8 cellular contexts compared by ENCODE assay signal in genomic region chr12:43835264-43835655, GRCh38. TPM values are rescaled to one million over a fixed set of nuclear protein-coding genes. Genes with fewer than 3 reads are reported as not detected.
DNase-seq lines count a peak whose midpoint lies in the region; ATAC-seq and TF ChIP-seq lines count a peak whose summit lies in the region.

No MANE protein-coding gene starts in this region.

- in situ Hi-C loops in brain microvascular endothelial cell (cut with HindIII; ENCODE audit: low pct_ligation_motif_present, low sequenced_read_pairs), result no loop called here

- peak; percentile 22 for DNase-seq in Ammon's horn (ENCODE audit: low spot score)
- DNase-seq in brain microvascular endothelial cell, result no peak
- DNase-seq in lower lobe of right lung, result no peak
- DNase-seq in upper lobe of right lung, result no peak
- no peak for DNase-seq in NCI-H2171 treated with DMSO at 0.1 percent for 48 hours (lab: John Stamatoyannopoulos, UW)
- no peak for DNase-seq in DMS 273 (lab: John Stamatoyannopoulos, UW; ENCODE audit: unreplicated experiment)

- H3K36me3 ChIP-seq in HUES6 (ENCODE audit: control insufficient read depth, insufficient read depth, low read length) (no peaks in the 10 kb centered on the region), brain microvascular endothelial cell (replicated peaks) (no peaks in the 10 kb centered on the region), lower lobe of right lung (no peaks in the 10 kb centered on the region), upper lobe of right lung (no peaks in the 10 kb centered on the region)

- H3K9me3 ChIP-seq in HUES6 (ENCODE audit: control insufficient read depth, insufficient read depth, low read depth, low read length), result no peaks in the 10 kb centered on the region
- H3K9me3 ChIP-seq in lower lobe of right lung, result no peaks in the 10 kb centered on the region
- H3K9me3 ChIP-seq in upper lobe of right lung, result no peaks in the 10 kb centered on the region

- H3K4me1 ChIP-seq in HUES6 (ENCODE audit: control insufficient read depth, insufficient read depth, low read length) (0 out of 2 replicates have a peak, but pooled peaks cover 4% of the 10 kb centered on the region), lower lobe of right lung (peaks cover 22% of the 10 kb centered on the region), upper lobe of right lung (peaks cover 13% of the 10 kb centered on the region)

- intact Hi-C loops in lower lobe of right lung (cut with DNase I) (no loop called here), upper lobe of right lung (cut with DNase I) (no loop called here)

- peaks cover 36% of the 10 kb centered on the region for H3K27me3 ChIP-seq in HUES6 (ENCODE audit: control insufficient read depth, insufficient read depth, low read length)
- no peaks in the 10 kb centered on the region for H3K27me3 ChIP-seq in brain microvascular endothelial cell (replicated peaks)
- no peaks in the 10 kb centered on the region for H3K27me3 ChIP-seq in lower lobe of right lung (ENCODE audit: low read depth)
- peaks cover 4% of the 10 kb centered on the region for H3K27me3 ChIP-seq in upper lobe of right lung

- H3K4me3 ChIP-seq in HUES6 (ENCODE audit: low read depth, low read length) (peak overlapping the region; percentile 85), brain microvascular endothelial cell (ENCODE audit: low read depth, low read length) (peak overlapping the region; percentile 75), lower lobe of right lung (peak overlapping the region; percentile 70), upper lobe of right lung (peak overlapping the region; percentile 60)

- H3K27ac ChIP-seq in HUES6 (ENCODE audit: low read depth, low read length), result no peak overlapping the region
- no peak overlapping the region for H3K27ac ChIP-seq in brain microvascular endothelial cell
- peak overlapping the region; percentile 94 for H3K27ac ChIP-seq in lower lobe of right lung
- peak overlapping the region; percentile 92 for H3K27ac ChIP-seq in upper lobe of right lung

- TF ChIP-seq CTCF in brain microvascular endothelial cell (IDR thresholded peaks at IDR 0.05; ENCODE audit: low read depth, low read length, missing control alignments) (no peak), lower lobe of right lung (IDR thresholded peaks at IDR 0.05) (no peak), upper lobe of right lung (IDR thresholded peaks at IDR 0.05) (no peak)

- peak; percentile 14 for ATAC-seq in GM19455 (IDR thresholded peaks at IDR 0.05; ENCODE audit: unreplicated experiment)
- peak in 1 of 2 donors; percentile 2 for ATAC-seq in lower lobe of right lung
- ATAC-seq in upper lobe of right lung, result no peak

- peak overlapping the region; percentile 79 for H3K9ac ChIP-seq in HUES6 (ENCODE audit: low read length)

RNA-seq across cellular contexts. Expression of gene TMEM117, which starts 0.6 kb away (rescaled TPM):
- total RNA-seq in lower lobe of right lung, result 4.5 TPM
- 4.6 TPM for total RNA-seq in upper lobe of right lung

RNA-seq across cellular contexts. Expression of gene TWF1, which starts 29.1 kb away (rescaled TPM):
- 60.6 TPM for total RNA-seq in lower lobe of right lung
- total RNA-seq in upper lobe of right lung, result 52.1 TPM

Comparison
In these comparisons a context has a peak if more than half of its experiments do, and no peak if none do; other contexts are left out.
1. H3K27ac ChIP-seq: peak in lower lobe of right lung (single experiment) and upper lobe of right lung (single experiment); none in HUES6 (single experiment) and brain microvascular endothelial cell (single experiment).
2. Peak in every context shown above with its lines, with median percentiles within 50 percentile points of each other: H3K4me3 ChIP-seq.